In genomic region chr20:62818592-62819493, GRCh38 we compare ENCODE assay signal across 11 cellular contexts. TPM values are rescaled to one million over a fixed set of nuclear protein-coding genes. Genes with fewer than 3 reads are reported as not detected.
DNase-seq lines count a peak whose midpoint lies in the region; ATAC-seq, FAIRE-seq and TF ChIP-seq lines count a peak whose summit lies in the region.
"Had no signal": no experiment of that assay in that cellular context is flagged by ENCODE, and none has a peak within 500 bp of the region (broad histone marks: within the 10 kb centered on the region; RNA-seq: fewer than 3 reads in every experiment).

No MANE protein-coding gene starts in this region.

- H3K4me3 Mint-ChIP-seq in stimulated activated naive B cell treated with anti-CD40 and anti-IgM and Interleukin-4, amounts not matched to agents 10 μg/mL and 1 μg/mL and 100 μg/mL, for 72 hours: no peak overlapping the region
- H3K4me3 Mint-ChIP-seq in stimulated activated memory B cell treated with anti-CD40 and anti-IgM and Interleukin-4, amounts not matched to agents 10 μg/mL and 1 μg/mL and 100 μg/mL, for 72 hours: no peak overlapping the region

- DNase-seq in A549 (ENCODE audit: low read depth in 1 of 2, low spot score in 1 of 2) (no peak), M059J (ENCODE audit: low read depth) (peak; percentile 72), bronchial epithelial cell (ENCODE audit: low read depth) (peak; percentile 20), left colon (peak in 1 of 2 donors; percentile 59)
- no peak for DNase-seq in stimulated activated naive B cell treated with anti-CD40 and anti-IgM and Interleukin-4, amounts not matched to agents 10 μg/mL and 1 μg/mL and 100 μg/mL, for 72 hours
- DNase-seq in activated effector memory CD4-positive, alpha-beta T cell treated with anti-CD3 and anti-CD28 coated beads, Interleukin-2, amount 50 U/mL, for 16 hours: no peak
- DNase-seq: NCI-H526 treated with DMSO at 0.1 percent for 48 hours had no signal

- ATAC-seq in A549: peak; percentile 16 to 51; a peak in 3 of 6 replicates
- peak; percentile 21 for ATAC-seq in left colon
- ATAC-seq in stimulated activated naive B cell treated with anti-CD40 and anti-IgM and Interleukin-4, amounts not matched to agents 10 μg/mL and 1 μg/mL and 100 μg/mL, for 72 hours (replicated peaks): no peak
- ATAC-seq in stimulated activated memory B cell treated with anti-CD40 and anti-IgM and Interleukin-4, amounts not matched to agents 10 μg/mL and 1 μg/mL and 100 μg/mL, for 72 hours: no peak
- no peak for ATAC-seq in HG03280 (IDR thresholded peaks at IDR 0.05; ENCODE audit: unreplicated experiment)

- no peaks in the 10 kb centered on the region for H3K9me3 Mint-ChIP-seq in stimulated activated naive B cell treated with anti-CD40 and anti-IgM and Interleukin-4, amounts not matched to agents 10 μg/mL and 1 μg/mL and 100 μg/mL, for 72 hours
- H3K9me3 Mint-ChIP-seq in stimulated activated memory B cell treated with anti-CD40 and anti-IgM and Interleukin-4, amounts not matched to agents 10 μg/mL and 1 μg/mL and 100 μg/mL, for 72 hours: no peaks in the 10 kb centered on the region

- H3K27me3 Mint-ChIP-seq in stimulated activated naive B cell treated with anti-CD40 and anti-IgM and Interleukin-4, amounts not matched to agents 10 μg/mL and 1 μg/mL and 100 μg/mL, for 72 hours: peaks cover 30 to 53% of the 10 kb centered on the region in 2 donors
- H3K27me3 Mint-ChIP-seq in stimulated activated memory B cell treated with anti-CD40 and anti-IgM and Interleukin-4, amounts not matched to agents 10 μg/mL and 1 μg/mL and 100 μg/mL, for 72 hours: peaks cover 52% of the 10 kb centered on the region

- peaks cover 9 to 21% of the 10 kb centered on the region in 2 donors for H3K4me1 Mint-ChIP-seq in stimulated activated naive B cell treated with anti-CD40 and anti-IgM and Interleukin-4, amounts not matched to agents 10 μg/mL and 1 μg/mL and 100 μg/mL, for 72 hours
- H3K4me1 Mint-ChIP-seq in stimulated activated memory B cell treated with anti-CD40 and anti-IgM and Interleukin-4, amounts not matched to agents 10 μg/mL and 1 μg/mL and 100 μg/mL, for 72 hours: peaks cover 29% of the 10 kb centered on the region

- H3K36me3 Mint-ChIP-seq in stimulated activated naive B cell treated with anti-CD40 and anti-IgM and Interleukin-4, amounts not matched to agents 10 μg/mL and 1 μg/mL and 100 μg/mL, for 72 hours: peaks cover 2 to 4% of the 10 kb centered on the region in 2 donors
- no peaks in the 10 kb centered on the region for H3K36me3 Mint-ChIP-seq in stimulated activated memory B cell treated with anti-CD40 and anti-IgM and Interleukin-4, amounts not matched to agents 10 μg/mL and 1 μg/mL and 100 μg/mL, for 72 hours

- WGBS in A549 (ENCODE audit: missing lambda C conversion rate): 45% methylated on average over 19 of the region's 25 CpGs

- peak overlapping the region; percentile 49 for H3K4me2 ChIP-seq in A549

- H3K27ac Mint-ChIP-seq in stimulated activated naive B cell treated with anti-CD40 and anti-IgM and Interleukin-4, amounts not matched to agents 10 μg/mL and 1 μg/mL and 100 μg/mL, for 72 hours: no peak overlapping the region
- H3K27ac Mint-ChIP-seq in stimulated activated memory B cell treated with anti-CD40 and anti-IgM and Interleukin-4, amounts not matched to agents 10 μg/mL and 1 μg/mL and 100 μg/mL, for 72 hours: no peak overlapping the region
- H3K27ac Mint-ChIP-seq: B cell had no signal

- peaks cover 25% of the 10 kb centered on the region for H3K27me3 ChIP-seq in bronchial epithelial cell (ENCODE audit: control insufficient read depth, insufficient read depth, low read length)

- no peaks in the 10 kb centered on the region for H3K9me3 ChIP-seq in A549

- intact Hi-C loops in left colon (cut with DNase I, micrococcal nuclease): no loop called here

- no peak for TF ChIP-seq RAD21 in A549 (conservative IDR thresholded peaks at IDR 0.05 in 1 of 2, IDR thresholded peaks at IDR 0.05 in 1 of 2)

- H3K4me3 ChIP-seq in A549 (no peak overlapping the region), bronchial epithelial cell (ENCODE audit: low read depth, low read length) (no peak overlapping the region)

- TF ChIP-seq CTCF in A549 (IDR thresholded peaks at IDR 0.05) (no peak), bronchial epithelial cell (IDR thresholded peaks at IDR 0.05; ENCODE audit: insufficient read depth, low read length, severe bottlenecking) (no peak)

- no peak for TF ChIP-seq EP300 in A549 (IDR thresholded peaks at IDR 0.05)

- no peak for TF ChIP-seq POLR2A in A549 (IDR thresholded peaks at IDR 0.05; ENCODE audit: low read length)

- peaks cover 60% of the 10 kb centered on the region for H3K4me1 ChIP-seq in A549

- POLR2A ChIA-PET in A549 (lab: Yijun Ruan, JAX): no interaction called here

- H3K36me3 ChIP-seq in bronchial epithelial cell (ENCODE audit: control insufficient read depth, insufficient read depth, low read length): no peaks in the 10 kb centered on the region

- CTCF ChIA-PET in A549 (lab: Yijun Ruan, JAX): interaction anchor here (1.1 to 7.1 kb wide), 4 partner anchors 10 to 29 kb away, joined by 3 to 76 read pairs (median 6); no protein-coding TSS in a partner anchor

- FAIRE-seq in A549 (lab: Jason Lieb, UNC) (no peak), bronchial epithelial cell (lab: Jason Lieb, UNC) (no peak)
- FAIRE-seq: islet of Langerhans had no signal

- H3K27ac ChIP-seq in A549: peak overlapping the region; percentile 28 to 80; a peak in 3 of 6 replicates

TF ChIP-seq in A549, 52 proteins besides CTCF, POLR2A, EP300 and RAD21:
- TF ChIP-seq JUN (IDR thresholded peaks at IDR 0.05) (no peak), MAZ (IDR thresholded peaks at IDR 0.05; ENCODE audit: borderline replicate concordance, low read depth, low read length) (no peak), CEBPB (IDR thresholded peaks at IDR 0.05) (no peak), JUNB (IDR thresholded peaks at IDR 0.05) (no peak), SMC3 (IDR thresholded peaks at IDR 0.05) (no peak), E2F6 (IDR thresholded peaks at IDR 0.05; ENCODE audit: borderline replicate concordance, low read depth) (0 out of 2 replicates have a peak, but pooled peaks have one; percentile 21), POLR2AphosphoS2 (conservative IDR thresholded peaks at IDR 0.05; ENCODE audit: low read length) (no peak), MYC (IDR thresholded peaks at IDR 0.05; ENCODE audit: borderline replicate concordance, low read length) (no peak), HOXB5 (CRISPR knock-in tag; IDR thresholded peaks at IDR 0.05) (no peak)
- TF ChIP-seq, protein P1, sequence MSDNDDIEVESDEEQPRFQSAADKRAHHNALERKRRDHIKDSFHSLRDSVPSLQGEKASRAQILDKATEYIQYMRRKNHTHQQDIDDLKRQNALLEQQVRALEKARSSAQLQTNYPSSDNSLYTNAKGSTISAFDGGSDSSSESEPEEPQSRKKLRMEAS (IDR thresholded peaks at IDR 0.05): 0 out of 2 replicates have a peak, but pooled peaks have one; percentile 30
TF ChIP-seq in A549: peak in this region for 2.

RNA-seq across cellular contexts. Expression of gene COL9A3, which starts 2.0 kb away (rescaled TPM):
- polyA plus RNA-seq in A549 (2011; rRNA removed) (0.26 and 0.41 TPM in 2 replicates), A549 (2017; fragmentation: RNase III; extraction: RNeasy Plus Mini Kit Qiagen cat#74134 plus additional on column Dnase treatment) (0.42 to 0.54 TPM (median 0.49 TPM) in 3 replicates)
- polyA plus RNA-seq in A549 (2012; cell fraction: cytosol; rRNA removed): 0.62 and 0.67 TPM in 2 replicates
- 2.1 and 2.5 TPM in 2 replicates for polyA plus RNA-seq in A549 (2012; cell fraction: nucleus; rRNA removed)
- 0.29 TPM in 1 of 2 replicates, not detected in the other for polyA minus RNA-seq in A549 (2011; rRNA and poly(A)+ RNA removed)
- total RNA-seq in M059J (2014; rRNA removed; shearing (Covaris generic)): 0.17 TPM in 1 of 2 replicates, not detected in the other
- total RNA-seq in bronchial epithelial cell (not detected in 2 replicates), left colon (1 to 10 TPM; 2.3 to 2.8 TPM)

RNA-seq across cellular contexts. Expression of gene OGFR, which starts 14.2 kb away (rescaled TPM):
- polyA plus RNA-seq in A549 (2011; rRNA removed) (15.9 and 16.1 TPM in 2 replicates), A549 (2017; fragmentation: RNase III; extraction: RNeasy Plus Mini Kit Qiagen cat#74134 plus additional on column Dnase treatment) (33.7 to 36.7 TPM (median 35.6 TPM) in 3 replicates)
- polyA plus RNA-seq in A549 (2012; cell fraction: cytosol; rRNA removed): 37.8 and 39.1 TPM in 2 replicates
- polyA plus RNA-seq in A549 (2012; cell fraction: nucleus; rRNA removed): 58.1 and 61.4 TPM in 2 replicates
- 17.2 and 17.6 TPM in 2 replicates for polyA minus RNA-seq in A549 (2011; rRNA and poly(A)+ RNA removed)
- total RNA-seq in M059J (2014; rRNA removed; shearing (Covaris generic)): 62.0 and 117 TPM in 2 replicates
- total RNA-seq in bronchial epithelial cell (16.1 and 17.8 TPM in 2 replicates), left colon (10 to 100 TPM; 39.5 to 41.0 TPM)

RNA-seq across cellular contexts. Expression of gene MRGBP, which starts 22.6 kb away (rescaled TPM):
- 14.6 and 21.1 TPM in 2 replicates for polyA plus RNA-seq in A549 (2011; rRNA removed)
- 23.8 and 26.4 TPM in 2 replicates for polyA plus RNA-seq in A549 (2012; cell fraction: cytosol; rRNA removed)
- polyA plus RNA-seq in A549 (2012; cell fraction: nucleus; rRNA removed): 24.0 and 25.2 TPM in 2 replicates
- polyA plus RNA-seq in A549 (2017; fragmentation: RNase III; extraction: RNeasy Plus Mini Kit Qiagen cat#74134 plus additional on column Dnase treatment): 16.8 to 18.4 TPM (median 17.5 TPM) in 3 replicates
- polyA minus RNA-seq in A549 (2011; rRNA and poly(A)+ RNA removed): 15.9 and 18.8 TPM in 2 replicates
- 56.4 and 65.9 TPM in 2 replicates for total RNA-seq in M059J (2014; rRNA removed; shearing (Covaris generic))
- 20.6 and 22.9 TPM in 2 replicates for total RNA-seq in bronchial epithelial cell
- 10 to 100 TPM in 1 of 2 donors, 1 to 10 TPM in 1; 8.1 to 10.6 TPM for total RNA-seq in left colon

RNA-seq across cellular contexts. Expression of gene TCFL5, which starts 42.8 kb away (rescaled TPM):
- polyA plus RNA-seq in A549 (2011; rRNA removed) (7.1 and 7.3 TPM in 2 replicates), A549 (2017; fragmentation: RNase III; extraction: RNeasy Plus Mini Kit Qiagen cat#74134 plus additional on column Dnase treatment) (5.1 to 6.1 TPM (median 5.6 TPM) in 3 replicates)
- polyA plus RNA-seq in A549 (2012; cell fraction: cytosol; rRNA removed): 3.6 and 3.8 TPM in 2 replicates
- 2.2 and 3.4 TPM in 2 replicates for polyA plus RNA-seq in A549 (2012; cell fraction: nucleus; rRNA removed)
- polyA minus RNA-seq in A549 (2011; rRNA and poly(A)+ RNA removed): 2.0 and 2.9 TPM in 2 replicates
- 13.8 and 19.1 TPM in 2 replicates for total RNA-seq in M059J (2014; rRNA removed; shearing (Covaris generic))
- total RNA-seq in bronchial epithelial cell (13.2 and 14.5 TPM in 2 replicates), left colon (1 to 10 TPM; 5.9 to 6.5 TPM)

Comparison
In these comparisons a context has a peak if more than half of its experiments do, and no peak if none do; other contexts are left out.
1. ATAC-seq: peak in A549 (2 of 2) and left colon (single experiment); none in stimulated activated naive B cell treated with anti-CD40 and anti-IgM and Interleukin-4, amounts not matched to agents 10 μg/mL and 1 μg/mL and 100 μg/mL, for 72 hours (0 of 2), stimulated activated memory B cell treated with anti-CD40 and anti-IgM and Interleukin-4, amounts not matched to agents 10 μg/mL and 1 μg/mL and 100 μg/mL, for 72 hours (single experiment) and HG03280 (single experiment).
2. DNase-seq: peak in M059J (single experiment) and bronchial epithelial cell (single experiment); none in A549 (0 of 2), stimulated activated naive B cell treated with anti-CD40 and anti-IgM and Interleukin-4, amounts not matched to agents 10 μg/mL and 1 μg/mL and 100 μg/mL, for 72 hours (single experiment) and activated effector memory CD4-positive, alpha-beta T cell treated with anti-CD3 and anti-CD28 coated beads, Interleukin-2, amount 50 U/mL, for 16 hours (single experiment).